Comparison of ENCODE assay signal across 10 cellular contexts in genomic region chr4:70613182-70613892, GRCh38. TPM values are rescaled to one million over a fixed set of nuclear protein-coding genes. Genes with fewer than 3 reads are reported as not detected.
A peak's percentile ranks its signal among the peaks of the same experiment; 100 is the strongest.
DNase-seq lines count a peak whose midpoint lies in the region; ATAC-seq and TF ChIP-seq lines count a peak whose summit lies in the region.
"Had no signal": no experiment of that assay in that cellular context is flagged by ENCODE, and none has a peak within 500 bp of the region (broad histone marks: within the 10 kb centered on the region; RNA-seq: fewer than 3 reads in every experiment).

No MANE protein-coding gene starts in this region.

- ATAC-seq in GM18909 (IDR thresholded peaks at IDR 0.05; ENCODE audit: poor library complexity, unreplicated experiment) (peak; percentile 82), HG02610 (IDR thresholded peaks at IDR 0.05; ENCODE audit: unreplicated experiment) (peak; percentile 64)

- no peaks in the 10 kb centered on the region for H3F3A ChIP-seq in neural cell (ENCODE audit: insufficient read depth, low read length, poor library complexity, severe bottlenecking)

- no peaks in the 10 kb centered on the region for H3K9me3 ChIP-seq in neural cell (ENCODE audit: low read length)
- H3K9me3 ChIP-seq: MG63 had no signal

- no peaks in the 10 kb centered on the region for H3K36me3 ChIP-seq in neural cell (ENCODE audit: insufficient read depth, low read length)
- H3K36me3 ChIP-seq: MG63 had no signal

- no peak overlapping the region for H2AFZ ChIP-seq in neural cell (ENCODE audit: low read depth, low read length)

- H3K9ac ChIP-seq in neural cell (ENCODE audit: low read length): no peak overlapping the region

- peak; percentile 5 for DNase-seq in RPMI8226
- DNase-seq in effector CD4-positive, alpha-beta T cell: no peak
- no peak for DNase-seq in A172 (ENCODE audit: low spot score)
- DNase-seq in GM19238 (ENCODE audit: insufficient read length, low spot score): no peak
- DNase-seq in NCI-H226: no peak
- DNase-seq: MG63 had no signal

- H3K4me3 ChIP-seq in neural cell (ENCODE audit: low read length): peak overlapping the region; percentile 48
- H3K4me3 ChIP-seq: MG63 had no signal

- H3K27me3 ChIP-seq in neural cell (ENCODE audit: insufficient read depth, low read depth, low read length): no peaks in the 10 kb centered on the region
- H3K27me3 ChIP-seq: MG63 had no signal

- TF ChIP-seq CTCF in neural cell (IDR thresholded peaks at IDR 0.05; ENCODE audit: poor library complexity, severe bottlenecking): no peak

- H3K4me2 ChIP-seq in neural cell (ENCODE audit: low read length): peak overlapping the region; percentile 22

- no peaks in the 10 kb centered on the region for H3K79me2 ChIP-seq in neural cell (replicated peaks; ENCODE audit: insufficient read depth, low read length)

- H3K9me2 ChIP-seq in neural cell (ENCODE audit: insufficient read depth, low read length): no peaks in the 10 kb centered on the region

- no peak overlapping the region for H3K27ac ChIP-seq in neural cell (ENCODE audit: low read length)

- no peak for TF ChIP-seq RAD21 in neural cell (conservative IDR thresholded peaks at IDR 0.05)

- no peaks in the 10 kb centered on the region for H4K20me1 ChIP-seq in neural cell (ENCODE audit: insufficient read depth)

- TF ChIP-seq EP300 in neural cell (conservative IDR thresholded peaks at IDR 0.05; ENCODE audit: poor library complexity, severe bottlenecking): no peak

TF ChIP-seq in neural cell, 6 proteins besides CTCF, POLR2A, EP300 and RAD21:
- TF ChIP-seq REST (IDR thresholded peaks at IDR 0.05; ENCODE audit: borderline replicate concordance) (no peak), POLR2AphosphoS5 (IDR thresholded peaks at IDR 0.05) (no peak), MXI1 (conservative IDR thresholded peaks at IDR 0.05; ENCODE audit: poor library complexity, severe bottlenecking) (no peak), TAF1 (IDR thresholded peaks at IDR 0.05; ENCODE audit: low read depth) (no peak), SMC3 (conservative IDR thresholded peaks at IDR 0.05; ENCODE audit: poor library complexity) (no peak), EZH2 (IDR thresholded peaks at IDR 0.05; ENCODE audit: borderline replicate concordance, insufficient read depth, low read length, poor library complexity, severe bottlenecking) (no peak)

RNA-seq across cellular contexts. Expression of gene ENAM, which starts 15.2 kb away (rescaled TPM):
- polyA plus RNA-seq in neural cell: 0.18 TPM in 1 of 2 replicates, not detected in the other
- polyA minus RNA-seq in neural cell: under 0.01 TPM in 1 of 2 replicates, not detected in the other
- total RNA-seq in A172 (2014; rRNA removed; shearing (Covaris generic)): not detected in 2 replicates

RNA-seq across cellular contexts. Expression of gene AMBN, which starts 21.3 kb away (rescaled TPM):
- 1.2 and 1.5 TPM in 2 replicates for polyA plus RNA-seq in neural cell
- polyA minus RNA-seq in neural cell: 0.46 and 0.49 TPM in 2 replicates
- 0.17 TPM in 1 of 2 replicates, not detected in the other for total RNA-seq in A172 (2014; rRNA removed; shearing (Covaris generic))
- total RNA-seq: liver had no signal
- polyA plus RNA-seq: liver had no signal

RNA-seq across cellular contexts. Expression of gene JCHAIN, which starts 53.0 kb away (rescaled TPM):
- polyA plus RNA-seq in neural cell: not detected in 2 replicates
- polyA minus RNA-seq in neural cell: not detected in 2 replicates
- not detected in 2 replicates for total RNA-seq in A172 (2014; rRNA removed; shearing (Covaris generic))
